In the genomic region with DNA sequence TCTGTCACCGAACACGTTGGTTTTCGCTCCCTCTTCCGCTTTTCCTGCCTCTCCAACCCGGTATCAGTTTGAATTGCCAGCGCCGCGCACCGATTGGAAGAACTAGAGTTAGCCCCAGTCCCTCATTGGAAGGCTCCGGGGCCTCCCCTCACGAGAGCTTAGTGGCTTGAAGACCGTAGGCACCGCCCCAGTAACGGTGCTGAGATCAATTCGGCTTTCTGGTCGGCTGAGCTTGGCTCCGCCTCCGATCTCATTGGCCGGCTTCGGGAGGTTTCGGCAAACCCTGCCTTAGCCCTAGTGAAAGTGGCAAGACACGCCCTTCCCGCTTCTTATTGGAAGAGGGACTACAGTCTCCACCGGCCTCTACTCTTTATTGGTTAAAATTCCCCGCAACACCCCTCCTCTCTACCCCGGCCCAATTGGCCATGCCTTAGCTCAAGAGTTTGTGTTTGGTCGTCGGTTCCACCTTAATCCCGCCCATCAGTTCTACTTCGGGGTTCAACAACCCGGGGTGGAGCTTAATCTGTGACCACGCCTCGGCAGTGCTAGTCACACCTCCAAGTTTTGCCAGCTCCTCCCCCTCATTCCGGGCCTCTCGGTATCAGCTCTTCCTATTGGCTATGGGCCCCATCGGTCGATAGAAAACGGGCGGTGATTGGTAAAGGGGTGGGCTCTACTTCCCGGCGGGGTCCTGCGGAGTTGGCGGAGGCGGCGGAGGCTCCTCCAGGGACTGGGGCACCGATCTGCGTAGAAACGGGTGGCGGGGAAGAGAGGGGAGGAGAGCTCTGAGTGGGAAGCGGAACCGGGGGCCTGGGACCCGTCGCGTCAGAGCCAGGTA, we compare ENCODE assay signal across 8 cellular contexts. TPM values are rescaled to one million over a fixed set of nuclear protein-coding genes. Genes with fewer than 3 reads are reported as not detected.
DNase-seq lines count a peak whose midpoint lies in the region; ATAC-seq and TF ChIP-seq lines count a peak whose summit lies in the region.
"Not testable (repeated sequence)": the region's sequence is repeated elsewhere in the genome, so short reads cannot be mapped to it uniquely, and the experiment has no call there.

A gene (minus strand): TSS at position 51 of the 838 bp plus-strand sequence. CDS start 851 bp downstream, outside the sequence.
A gene (plus strand): TSS at position 686 of the 838 bp plus-strand sequence. CDS start 2,472 bp downstream, outside the sequence.

- intact Hi-C loops in mucosa of descending colon (cut with DNase I, micrococcal nuclease) = not testable (repeated sequence)

- H3K36me3 ChIP-seq in mucosa of descending colon (ENCODE audit: low read depth) = not testable (repeated sequence)

- H3K9me3 ChIP-seq in mucosa of descending colon = not testable (repeated sequence)

- peak; percentile 89 for ATAC-seq in GM21723 (IDR thresholded peaks at IDR 0.05; ENCODE audit: unreplicated experiment)
- peak; percentile 87 for ATAC-seq in mucosa of descending colon

- TF ChIP-seq CTCF in epithelial cell of proximal tubule (conservative IDR thresholded peaks at IDR 0.05; ENCODE audit: low read depth, low read length); mucosa of descending colon (IDR thresholded peaks at IDR 0.05): not testable (repeated sequence)

- DNase-seq in DMS 273 treated with DMSO at 0.1 percent for 48 hours (lab: John Stamatoyannopoulos, UW) = peak; percentile 98
- DNase-seq in Jurkat, Clone E6-1 (ENCODE audit: low read depth, low spot score) = peak; percentile 98
- DNase-seq in OCI-M2 (lab: John Stamatoyannopoulos, UW; ENCODE audit: unreplicated experiment) = peak; percentile 65
- DNase-seq in activated T-cell treated with anti-CD3 and anti-CD28 coated beads for 24 hours (ENCODE audit: low read depth) = peak; percentile 86
- DNase-seq in epithelial cell of proximal tubule (ENCODE audit: low read depth) = peak; percentile 98
- DNase-seq in mucosa of descending colon = peak; percentile 91 to 94 (median 93)
- DNase-seq in stimulated activated CD8-positive, alpha-beta memory T cell treated with anti-CD3 and anti-CD28 coated beads, Interleukin-4, amount 100 ng/mL, for 4 hours (ENCODE audit: low read depth in 2 of 2, low spot score in 1 of 2) = peak; percentile 74 to 85

- peak within 1 kb of the TSS; percentile 50 for H3K4me3 ChIP-seq in Jurkat, Clone E6-1 (ENCODE audit: low read length)
- H3K4me3 ChIP-seq in epithelial cell of proximal tubule (ENCODE audit: low read depth, low read length) = peak within 1 kb of the TSS; percentile 53
- not testable (repeated sequence) for H3K4me3 ChIP-seq in mucosa of descending colon

- not testable (repeated sequence) for H3K4me1 ChIP-seq in mucosa of descending colon (ENCODE audit: low read depth)

RNA-seq across cellular contexts. Expression of the first gene that starts in this region (rescaled TPM):
- 50.6 TPM for polyA plus RNA-seq in Jurkat, Clone E6-1 (2012; ENCODE audit: insufficient read depth, insufficient read length)
- total RNA-seq in epithelial cell of proximal tubule (6.7 and 13.4 TPM in 2 replicates), mucosa of descending colon (1 to 10 TPM in 1 of 3 donors, under 1 TPM in 2; 0.26 to 2.6 (median 0.89) TPM)

RNA-seq across cellular contexts. Expression of the second gene that starts in this region (rescaled TPM):
- polyA plus RNA-seq in Jurkat, Clone E6-1 (2012; ENCODE audit: insufficient read depth, insufficient read length) = 3.3 TPM
- total RNA-seq in epithelial cell of proximal tubule = 11.6 and 13.7 TPM in 2 replicates
- total RNA-seq in mucosa of descending colon = 10 to 100 TPM in 2 of 3 donors, 1 to 10 TPM in 1; 5.4 to 27.8 (median 12.3) TPM
